8 cellular contexts compared by ENCODE assay signal in the genomic region with DNA sequence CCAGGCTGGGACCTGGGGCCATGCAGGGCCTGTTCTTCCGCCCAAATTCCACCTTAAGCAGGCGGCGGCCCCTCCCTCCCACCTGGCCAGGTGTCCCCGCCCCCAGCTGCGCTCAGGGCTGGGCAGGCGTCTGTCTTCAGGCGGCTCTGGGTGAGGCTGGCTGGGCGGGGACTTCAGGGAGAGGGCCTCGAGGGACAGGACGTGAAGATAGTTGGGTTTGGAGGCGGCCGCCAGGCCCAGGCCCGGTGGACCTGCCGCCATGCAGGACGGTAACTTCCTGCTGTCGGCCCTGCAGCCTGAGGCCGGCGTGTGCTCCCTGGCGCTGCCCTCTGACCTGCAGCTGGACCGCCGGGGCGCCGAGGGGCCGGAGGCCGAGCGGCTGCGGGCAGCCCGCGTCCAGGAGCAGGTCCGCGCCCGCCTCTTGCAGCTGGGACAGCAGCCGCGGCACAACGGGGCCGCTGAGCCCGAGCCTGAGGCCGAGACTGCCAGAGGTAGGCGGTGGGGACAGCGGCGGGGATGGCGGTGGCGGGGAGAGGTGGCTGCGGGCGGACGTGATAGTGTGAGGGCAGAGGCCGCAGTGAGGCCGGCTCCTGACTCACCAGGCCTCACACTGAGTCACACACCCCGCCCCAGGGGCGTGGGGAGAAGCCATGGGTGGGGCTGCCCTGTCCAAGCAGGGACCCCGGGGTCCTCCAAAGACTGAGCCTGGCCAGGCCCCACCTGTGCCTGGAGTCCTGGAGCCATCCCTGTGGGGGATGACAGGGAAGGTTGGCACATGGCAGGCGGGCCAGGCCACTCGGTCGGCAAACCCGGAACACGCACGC. TPM values are rescaled to one million over a fixed set of nuclear protein-coding genes. Genes with fewer than 3 reads are reported as not detected.
A peak's percentile ranks its signal among the peaks of the same experiment; 100 is the strongest.
DNase-seq lines count a peak whose midpoint lies in the region; ATAC-seq and TF ChIP-seq lines count a peak whose summit lies in the region.

A gene with protein sequence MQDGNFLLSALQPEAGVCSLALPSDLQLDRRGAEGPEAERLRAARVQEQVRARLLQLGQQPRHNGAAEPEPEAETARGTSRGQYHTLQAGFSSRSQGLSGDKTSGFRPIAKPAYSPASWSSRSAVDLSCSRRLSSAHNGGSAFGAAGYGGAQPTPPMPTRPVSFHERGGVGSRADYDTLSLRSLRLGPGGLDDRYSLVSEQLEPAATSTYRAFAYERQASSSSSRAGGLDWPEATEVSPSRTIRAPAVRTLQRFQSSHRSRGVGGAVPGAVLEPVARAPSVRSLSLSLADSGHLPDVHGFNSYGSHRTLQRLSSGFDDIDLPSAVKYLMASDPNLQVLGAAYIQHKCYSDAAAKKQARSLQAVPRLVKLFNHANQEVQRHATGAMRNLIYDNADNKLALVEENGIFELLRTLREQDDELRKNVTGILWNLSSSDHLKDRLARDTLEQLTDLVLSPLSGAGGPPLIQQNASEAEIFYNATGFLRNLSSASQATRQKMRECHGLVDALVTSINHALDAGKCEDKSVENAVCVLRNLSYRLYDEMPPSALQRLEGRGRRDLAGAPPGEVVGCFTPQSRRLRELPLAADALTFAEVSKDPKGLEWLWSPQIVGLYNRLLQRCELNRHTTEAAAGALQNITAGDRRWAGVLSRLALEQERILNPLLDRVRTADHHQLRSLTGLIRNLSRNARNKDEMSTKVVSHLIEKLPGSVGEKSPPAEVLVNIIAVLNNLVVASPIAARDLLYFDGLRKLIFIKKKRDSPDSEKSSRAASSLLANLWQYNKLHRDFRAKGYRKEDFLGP (plus strand): TSS at position 176 of the 824 bp plus-strand sequence. CDS start 84 bp downstream, at position 260.

- DNase-seq in ELF-1 (ENCODE audit: low read depth, low spot score) (peak; percentile 91), NCI-H774 (lab: John Stamatoyannopoulos, UW) (peak; percentile 42), fibroblast of pulmonary artery (ENCODE audit: low read depth) (peak; percentile 36), psoas muscle (peak in 1 of 2 donors; percentile 54), OCI-M1 (lab: John Stamatoyannopoulos, UW) (no peak), ovary (no peak), cortex of kidney (lab: John Stamatoyannopoulos, UW) (no peak), NCI-H2107 treated with DMSO at 0.1 percent for 48 hours (lab: John Stamatoyannopoulos, UW; ENCODE audit: unreplicated experiment) (no peak)

- ATAC-seq in psoas muscle = peak; percentile 17 to 57 (median 40)

- TF ChIP-seq EP300 in ovary (IDR thresholded peaks at IDR 0.05) = no peak

- no peaks in the 10 kb centered on the region for H3K4me1 ChIP-seq in psoas muscle
- no peaks in the 10 kb centered on the region for H3K4me1 ChIP-seq in ovary (ENCODE audit: insufficient read depth)

- intact Hi-C loops in psoas muscle (cut with DNase I) (no loop called here), ovary (cut with DNase I) (no loop called here)

- no peaks in the 10 kb centered on the region for H3K9me3 ChIP-seq in psoas muscle
- no peaks in the 10 kb centered on the region for H3K9me3 ChIP-seq in ovary

- no peak for TF ChIP-seq POLR2A in ovary (IDR thresholded peaks at IDR 0.05)

- H3K27ac ChIP-seq in psoas muscle (no peak within 1 kb of the TSS), ovary (no peak within 1 kb of the TSS)

- H3K4me3 ChIP-seq in fibroblast of pulmonary artery (replicated peaks; ENCODE audit: low read depth, low read length) = no peak within 1 kb of the TSS
- H3K4me3 ChIP-seq in psoas muscle = no peak within 1 kb of the TSS
- no peak within 1 kb of the TSS for H3K4me3 ChIP-seq in ovary

- 56 to 65% (median 60%) methylated on average over 49 to 57 of the region's 57 CpGs for WGBS in psoas muscle, 3 donors
- WGBS in ovary, 3 donors = 76 to 83% (median 81%) methylated on average over 57 of the region's 57 CpGs

- H3K27me3 ChIP-seq in psoas muscle (ENCODE audit: insufficient read depth in 3 of 3, low read length in 2 of 3) = peaks cover 0 to 41% (median 0%) of the 10 kb centered on the region in 3 donors
- no peaks in the 10 kb centered on the region for H3K27me3 ChIP-seq in ovary

- H3K36me3 ChIP-seq in psoas muscle (ENCODE audit: insufficient read depth in 1 of 2, low read depth in 1 of 2) (no peaks in the 10 kb centered on the region), ovary (no peaks in the 10 kb centered on the region)

- TF ChIP-seq CTCF in fibroblast of pulmonary artery (IDR thresholded peaks at IDR 0.05; ENCODE audit: low read length, missing control alignments) (no peak), psoas muscle (IDR thresholded peaks at IDR 0.05) (no peak), ovary (IDR thresholded peaks at IDR 0.05) (no peak)

RNA-seq across cellular contexts. Expression of the gene that starts here (rescaled TPM):
- total RNA-seq in psoas muscle (under 1 TPM in 3 of 4 donors, not detected in 1; 0.15 to 0.75 (median 0.25) TPM), ovary (10 to 100 TPM in 1 of 7 donors, 1 to 10 TPM in 4, under 1 TPM in 2; 0.30 to 56.8 (median 3.4) TPM)
- polyA plus RNA-seq in psoas muscle (under 1 TPM in 2 of 3 donors, not detected in 1; 0.10 to 0.13 TPM), ovary (under 1 TPM in 1 of 2 donors, not detected in 1; 0.21 TPM)

Comparison
In these comparisons a context has a peak if more than half of its experiments do, and no peak if none do; other contexts are left out.
1. Peak in ATAC-seq in psoas muscle; RNA of the gene not detected or under 1 TPM.
2. DNase-seq: peak in ELF-1 (single experiment), NCI-H774 (single experiment) and fibroblast of pulmonary artery (single experiment); none in OCI-M1 (single experiment), ovary (0 of 5), cortex of kidney (single experiment) and NCI-H2107 treated with DMSO at 0.1 percent for 48 hours (single experiment).